Comparison of ENCODE assay signal across 1 cellular context in the genomic region with DNA sequence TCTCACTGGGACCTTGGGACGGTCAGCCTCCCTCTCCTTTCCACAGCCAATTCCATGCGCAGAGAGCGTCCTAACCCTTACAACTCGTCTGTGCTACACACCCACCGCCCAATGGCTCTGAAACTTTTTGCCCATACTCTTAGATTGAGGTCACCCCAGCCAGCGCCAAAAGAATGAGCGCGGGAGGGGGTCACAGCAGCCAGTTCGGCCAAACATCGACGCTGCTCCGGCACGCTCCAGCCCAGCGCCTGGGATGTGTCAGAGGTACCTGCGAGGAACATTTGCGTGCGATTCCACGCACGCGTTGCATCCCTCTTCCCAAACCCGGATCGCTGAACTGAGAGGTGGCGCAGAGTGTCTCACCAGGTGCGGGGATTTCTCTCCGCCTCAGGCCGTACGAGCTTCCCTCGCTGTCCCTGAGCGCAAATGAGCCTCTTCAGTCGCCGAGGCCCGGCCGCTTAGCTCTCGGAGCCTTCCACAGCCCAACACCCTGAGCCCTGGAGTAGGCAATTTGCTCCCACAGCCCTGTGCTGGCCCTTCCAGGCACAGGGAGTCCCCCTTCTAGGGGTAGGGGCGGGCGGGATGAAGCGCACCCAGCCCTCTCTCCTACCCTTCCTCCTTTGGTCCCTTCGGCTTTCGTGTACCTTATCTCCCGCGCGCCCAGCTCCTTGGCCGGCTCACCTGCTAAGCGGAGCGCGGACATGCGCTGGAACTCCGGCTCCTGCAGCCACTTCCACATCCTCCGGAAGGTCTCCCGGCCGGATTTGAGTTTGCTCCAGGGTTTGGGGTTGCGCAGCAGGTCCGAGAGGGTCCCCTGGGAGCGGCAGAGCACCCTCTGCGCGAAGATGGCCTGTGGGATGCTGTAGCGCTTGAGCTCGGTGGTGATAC.
TF ChIP-seq lines count a peak whose summit lies in the region.

No MANE protein-coding gene starts in this region.

TF ChIP-seq in HEK293T, 16 proteins besides CTCF, POLR2A, EP300 and RAD21 (continued from another document):
- TF ChIP-seq, protein P1, sequence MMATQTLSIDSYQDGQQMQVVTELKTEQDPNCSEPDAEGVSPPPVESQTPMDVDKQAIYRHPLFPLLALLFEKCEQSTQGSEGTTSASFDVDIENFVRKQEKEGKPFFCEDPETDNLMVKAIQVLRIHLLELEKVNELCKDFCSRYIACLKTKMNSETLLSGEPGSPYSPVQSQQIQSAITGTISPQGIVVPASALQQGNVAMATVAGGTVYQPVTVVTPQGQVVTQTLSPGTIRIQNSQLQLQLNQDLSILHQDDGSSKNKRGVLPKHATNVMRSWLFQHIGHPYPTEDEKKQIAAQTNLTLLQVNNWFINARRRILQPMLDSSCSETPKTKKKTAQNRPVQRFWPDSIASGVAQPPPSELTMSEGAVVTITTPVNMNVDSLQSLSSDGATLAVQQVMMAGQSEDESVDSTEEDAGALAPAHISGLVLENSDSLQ (IDR thresholded peaks at IDR 0.05): no peak
- TF ChIP-seq CTBP1 (IDR thresholded peaks at IDR 0.05; ENCODE audit: borderline replicate concordance): no peak
- TF ChIP-seq L3MBTL2 (conservative IDR thresholded peaks at IDR 0.05): no peak
- no peak for TF ChIP-seq SUZ12 (IDR thresholded peaks at IDR 0.05)
- no peak for TF ChIP-seq LEF1 (IDR thresholded peaks at IDR 0.05; ENCODE audit: borderline replicate concordance)
- no peak for TF ChIP-seq HDGF (IDR thresholded peaks at IDR 0.05; ENCODE audit: borderline replicate concordance)
- no peak for TF ChIP-seq ZNF384 (IDR thresholded peaks at IDR 0.05)
- no peak for TF ChIP-seq FOXM1 (IDR thresholded peaks at IDR 0.05; ENCODE audit: borderline replicate concordance)
- TF ChIP-seq TARDBP (IDR thresholded peaks at IDR 0.05): no peak
